In the genomic region with DNA sequence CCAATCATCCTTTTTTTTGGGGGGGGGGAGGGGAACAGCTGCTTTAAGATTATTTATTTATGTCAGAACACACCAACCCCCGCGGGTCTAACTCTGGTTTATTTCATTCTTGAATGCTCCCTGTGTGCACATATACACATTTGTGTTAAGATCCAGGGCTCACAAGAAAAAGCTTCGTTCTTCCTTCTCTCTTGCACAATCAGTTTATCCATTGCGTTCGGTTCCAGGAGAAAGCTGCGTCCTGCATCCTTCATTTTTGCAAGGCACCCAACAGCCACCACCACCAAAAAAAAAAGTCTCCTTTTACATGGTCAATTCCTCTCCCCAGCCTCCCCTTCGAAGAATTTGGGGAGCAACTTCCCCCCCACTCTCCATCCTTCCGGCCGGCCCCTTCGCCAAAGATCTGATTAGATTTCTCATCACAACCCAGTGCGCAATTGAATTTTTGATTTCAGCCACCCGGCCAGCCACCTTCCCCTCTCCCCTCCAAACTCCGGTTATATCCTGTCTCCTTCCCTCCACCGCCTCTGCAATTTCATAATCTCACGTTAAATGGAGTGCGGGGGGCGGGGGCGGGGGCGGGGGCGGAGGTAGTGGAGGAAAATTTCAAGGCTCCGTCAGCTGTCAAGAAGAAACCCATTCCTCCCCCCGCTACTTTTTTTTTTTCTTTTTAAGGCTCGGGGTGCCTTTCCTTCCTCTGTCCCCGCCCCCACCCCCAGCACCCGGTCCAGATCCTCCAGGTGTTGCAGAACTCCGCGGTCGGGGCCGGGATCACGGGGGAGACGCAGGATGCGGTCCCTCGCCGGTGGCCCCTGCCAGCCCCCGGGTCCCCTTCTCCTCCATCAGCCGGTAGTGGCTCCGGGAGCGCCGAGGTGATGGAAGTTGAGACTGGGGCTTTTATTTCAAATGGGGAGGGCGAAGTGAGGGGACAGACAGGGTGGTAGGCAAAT, we compare ENCODE assay signal across 9 cellular contexts.
DNase-seq lines count a peak whose midpoint lies in the region; ATAC-seq and TF ChIP-seq lines count a peak whose summit lies in the region.
"Had no signal": no experiment of that assay in that cellular context is flagged by ENCODE, and none has a peak within 500 bp of the region (broad histone marks: within the 10 kb centered on the region; RNA-seq: fewer than 3 reads in every experiment).

No MANE protein-coding gene starts in this region.

- peaks cover 18% of the 10 kb centered on the region for H3K27me3 Mint-ChIP-seq in activated naive CD4-positive, alpha-beta T cell treated with anti-CD3 and anti-CD28 coated beads, Interleukin-2, amount 50 U/mL, for 24 hours

- no peaks in the 10 kb centered on the region for H3K9me3 ChIP-seq in upper lobe of left lung

- H2BK15ac ChIP-seq in mesendoderm (replicated peaks; ENCODE audit: low read depth), result no peak overlapping the region

- no CpG with 5 or more reads among the region's 40 CpGs for WGBS in mesendoderm (ENCODE audit: extremely low coverage, insufficient coverage, low lambda C conversion rate)
- 1 to 3% methylated on average over 40 of the region's 40 CpGs for WGBS in upper lobe of left lung, 2 donors

- no peak overlapping the region for H2BK120ac ChIP-seq in mesendoderm (ENCODE audit: low read depth, low read length)

- no peak for DNase-seq in activated naive CD4-positive, alpha-beta T cell treated with anti-CD3 and anti-CD28 coated beads, Interleukin-2, amount 50 U/mL, for 16 hours
- DNase-seq in ecto neural progenitor cell (ENCODE audit: low spot score), result peak; percentile 50
- DNase-seq in mesendoderm, result peak; percentile 7
- DNase-seq in upper lobe of left lung, result peak in 1 of 2 donors; percentile 60
- DNase-seq in activated gamma-delta T cell (lab: John Stamatoyannopoulos, UW), result no peak
- DNase-seq in epidermal melanocyte (ENCODE audit: insufficient read length, low spot score), result no peak
- DNase-seq: HCEC 1CT had no signal

- no peak overlapping the region for H2BK5ac ChIP-seq in mesendoderm (ENCODE audit: low read length)

- H4K5ac ChIP-seq in mesendoderm (ENCODE audit: low read length), result no peak overlapping the region

- no peak overlapping the region for H3K27ac Mint-ChIP-seq in activated naive CD4-positive, alpha-beta T cell treated with anti-CD3 and anti-CD28 coated beads, Interleukin-2, amount 50 U/mL, for 24 hours

- no peak for TF ChIP-seq EP300 in upper lobe of left lung (IDR thresholded peaks at IDR 0.05)

- H3K4me3 ChIP-seq in mesendoderm (ENCODE audit: low read length), result peak overlapping the region; percentile 10
- peak overlapping the region; percentile 40 to 69 (median 56) for H3K4me3 ChIP-seq in upper lobe of left lung

- peak overlapping the region; percentile 35 for H3K4me2 ChIP-seq in mesendoderm (ENCODE audit: low read length)

- H3K36me3 Mint-ChIP-seq in activated naive CD4-positive, alpha-beta T cell treated with anti-CD3 and anti-CD28 coated beads, Interleukin-2, amount 50 U/mL, for 24 hours, result peaks cover 3% of the 10 kb centered on the region

- H3K36me3 ChIP-seq in mesendoderm (ENCODE audit: control insufficient read depth, insufficient read depth, low read length) (no peaks in the 10 kb centered on the region), upper lobe of left lung (no peaks in the 10 kb centered on the region)

- H3K4me1 ChIP-seq in mesendoderm (ENCODE audit: control insufficient read depth, low read depth, low read length) (peaks cover 2% of the 10 kb centered on the region), upper lobe of left lung (peaks cover 5 to 17% (median 11%) of the 10 kb centered on the region in 4 donors)

- H3K9ac ChIP-seq in mesendoderm (ENCODE audit: low read length), result peak overlapping the region; percentile 23

- H3K79me1 ChIP-seq in mesendoderm (ENCODE audit: low read length), result no peaks in the 10 kb centered on the region

- H4K8ac ChIP-seq in mesendoderm (ENCODE audit: low read depth, low read length), result no peak overlapping the region

- H3K4me1 Mint-ChIP-seq in activated naive CD4-positive, alpha-beta T cell treated with anti-CD3 and anti-CD28 coated beads, Interleukin-2, amount 50 U/mL, for 24 hours, result peaks cover 11% of the 10 kb centered on the region

- H3K27ac ChIP-seq in mesendoderm (ENCODE audit: low read depth, low read length) (no peak overlapping the region), upper lobe of left lung (peak overlapping the region in 3 of 4 donors; percentile 45 to 75 (median 72))

- no peak for TF ChIP-seq POLR2A in upper lobe of left lung (IDR thresholded peaks at IDR 0.05)
- no peak for TF ChIP-seq POLR2A in GM18505 (IDR thresholded peaks at IDR 0.05; ENCODE audit: borderline replicate concordance, extremely low read depth, insufficient read depth, insufficient read length)

- H3K23ac ChIP-seq in mesendoderm (ENCODE audit: low read length), result no peak overlapping the region

- peak overlapping the region; percentile 44 for H3K18ac ChIP-seq in mesendoderm (ENCODE audit: low read length)

- peak overlapping the region; percentile 30 for H3K4me3 Mint-ChIP-seq in activated naive CD4-positive, alpha-beta T cell treated with anti-CD3 and anti-CD28 coated beads, Interleukin-2, amount 50 U/mL, for 24 hours

- no peaks in the 10 kb centered on the region for H3K79me2 ChIP-seq in mesendoderm (ENCODE audit: control insufficient read depth, insufficient read depth, low read length)

- H3K27me3 ChIP-seq in mesendoderm (ENCODE audit: insufficient read depth, low read length, poor library complexity), result no peaks in the 10 kb centered on the region
- no peaks in the 10 kb centered on the region for H3K27me3 ChIP-seq in upper lobe of left lung

- peak overlapping the region; percentile 5 for H3K56ac ChIP-seq in mesendoderm (ENCODE audit: low read length)

- no peak overlapping the region for H3K4ac ChIP-seq in mesendoderm (ENCODE audit: low read depth, low read length)

- ATAC-seq in upper lobe of left lung (ENCODE audit: low FRiP score in 2 of 2) (peak in 1 of 2 donors; percentile 8), GM18505 (IDR thresholded peaks at IDR 0.05; ENCODE audit: unreplicated experiment) (no peak)

- TF ChIP-seq CTCF in upper lobe of left lung (IDR thresholded peaks at IDR 0.05), result no peak

- no peak overlapping the region for H2AK5ac ChIP-seq in mesendoderm (ENCODE audit: low read length)

- H3K9me3 Mint-ChIP-seq in activated naive CD4-positive, alpha-beta T cell treated with anti-CD3 and anti-CD28 coated beads, Interleukin-2, amount 50 U/mL, for 24 hours, result no peaks in the 10 kb centered on the region

Comparison
In these comparisons a context has a peak if more than half of its experiments do, and no peak if none do; other contexts are left out.
1. DNase-seq: peak in ecto neural progenitor cell (single experiment) and mesendoderm (single experiment); none in activated naive CD4-positive, alpha-beta T cell treated with anti-CD3 and anti-CD28 coated beads, Interleukin-2, amount 50 U/mL, for 16 hours (single experiment), activated gamma-delta T cell (single experiment) and epidermal melanocyte (single experiment).